ENCODE assay signal across 26 cellular contexts in genomic region chr1:58765016-58765415, GRCh38. TPM values are rescaled to one million over a fixed set of nuclear protein-coding genes. Genes with fewer than 3 reads are reported as not detected.
DNase-seq lines count a peak whose midpoint lies in the region; ATAC-seq, FAIRE-seq and TF ChIP-seq lines count a peak whose summit lies in the region.
"Had no signal": no experiment of that assay in that cellular context is flagged by ENCODE, and none has a peak within 500 bp of the region (broad histone marks: within the 10 kb centered on the region; RNA-seq: fewer than 3 reads in every experiment).

No MANE protein-coding gene starts in this region.

- H3K79me2 ChIP-seq in SK-N-SH (ENCODE audit: insufficient read depth): no peaks in the 10 kb centered on the region

- POLR2A ChIA-PET in SK-N-SH (lab: Yijun Ruan, JAX): no interaction called here

- no peak for FAIRE-seq in H54 (lab: Jason Lieb, UNC)
- FAIRE-seq: frontal cortex had no signal

- H3K9me2 ChIP-seq in SK-N-SH: no peaks in the 10 kb centered on the region

- TF ChIP-seq CTCF in SK-N-SH (IDR thresholded peaks at IDR 0.05): no peak
- no peak for TF ChIP-seq CTCF in brain microvascular endothelial cell (IDR thresholded peaks at IDR 0.05; ENCODE audit: low read depth, low read length, missing control alignments)
- no peak for TF ChIP-seq CTCF in upper lobe of right lung (IDR thresholded peaks at IDR 0.05)

- no peak for DNase-seq in SK-N-SH
- no peak for DNase-seq in brain microvascular endothelial cell
- peak; percentile 31 for DNase-seq in iris pigment epithelial cell (ENCODE audit: low read depth)
- no peak for DNase-seq in upper lobe of right lung
- no peak for DNase-seq in H54 (ENCODE audit: insufficient read length, low spot score)
- no peak for DNase-seq in midbrain (lab: John Stamatoyannopoulos, UW)
- DNase-seq: activated CD4-positive, alpha-beta T cell treated with anti-CD3 and anti-CD28 coated beads, Interleukin-2, amount 10 ng/mL, durations not matched to agents 7 days and 5 days; AML-193; anterior cingulate cortex; CD4-positive, alpha-beta memory T cell; central memory CD4-positive, alpha-beta T cell; DMS 273 treated with DMSO at 0.1 percent for 48 hours; GDM1; hippocampal formation; immature natural killer cell; NCI-H146; Peyer's patch; stimulated activated CD8-positive, alpha-beta memory T cell treated with anti-CD3 and anti-CD28 coated beads, Interleukin-4, amount 100 ng/mL, for 48 hours; transverse colon had no signal

- in situ Hi-C loops in brain microvascular endothelial cell (cut with HindIII; ENCODE audit: low pct_ligation_motif_present, low sequenced_read_pairs): loop anchor here (25.0 kb wide), 1 partner anchor 922 kb away; no protein-coding TSS in a partner anchor

- TF ChIP-seq POLR2A in H54 (IDR thresholded peaks at IDR 0.05; ENCODE audit: low read depth, low read length): no peak

- no peaks in the 10 kb centered on the region for H3K36me3 ChIP-seq in SK-N-SH (replicated peaks in 1 of 2; ENCODE audit: control insufficient read depth in 1 of 2, insufficient read depth in 2 of 2, low read length in 1 of 2)
- no peaks in the 10 kb centered on the region for H3K36me3 ChIP-seq in brain microvascular endothelial cell (replicated peaks)
- H3K36me3 ChIP-seq in upper lobe of right lung: no peaks in the 10 kb centered on the region
- H3K36me3 ChIP-seq: MG63, Peyer's patch, transverse colon had no signal

- peak overlapping the region; percentile 86 for H3K9ac ChIP-seq in SK-N-SH

- intact Hi-C loops in upper lobe of right lung (cut with DNase I): no loop called here

- TF ChIP-seq RAD21 in SK-N-SH (IDR thresholded peaks at IDR 0.05; ENCODE audit: low read length): no peak

- H2AFZ ChIP-seq in SK-N-SH (ENCODE audit: low read depth): no peak overlapping the region; the same call in 1 of the 2 replicates

- H3F3A ChIP-seq in SK-N-SH (replicated peaks; ENCODE audit: insufficient read depth): peaks cover 52% of the 10 kb centered on the region

- H3K9me3 ChIP-seq in SK-N-SH: no peaks in the 10 kb centered on the region
- no peaks in the 10 kb centered on the region for H3K9me3 ChIP-seq in upper lobe of right lung
- H3K9me3 ChIP-seq: MG63, Peyer's patch, transverse colon had no signal

- CTCF ChIA-PET in SK-N-SH (lab: Yijun Ruan, JAX): no interaction called here

- H3K27ac ChIP-seq in SK-N-SH (ENCODE audit: low read depth in 2 of 2, low read length in 1 of 2) (peak overlapping the region; percentile 68 to 99; a peak in 3 of 4 replicates), brain microvascular endothelial cell (peak overlapping the region; percentile 97), upper lobe of right lung (peak overlapping the region; percentile 1)
- H3K27ac ChIP-seq: 22Rv1, Peyer's patch, SK-N-MC, VCaP had no signal

- H3K4me1 ChIP-seq in SK-N-SH (ENCODE audit: control insufficient read depth in 1 of 2, insufficient read depth in 2 of 2, low read depth in 1 of 2, low read length in 1 of 2) (peaks cover 0 to 41% of the 10 kb centered on the region in 2 experiments), upper lobe of right lung (peaks cover 13% of the 10 kb centered on the region)
- H3K4me1 ChIP-seq: Peyer's patch had no signal

- no peaks in the 10 kb centered on the region for H4K20me1 ChIP-seq in SK-N-SH (ENCODE audit: insufficient read depth)

- H3K27me3 ChIP-seq in SK-N-SH (ENCODE audit: insufficient read depth): no peaks in the 10 kb centered on the region
- no peaks in the 10 kb centered on the region for H3K27me3 ChIP-seq in brain microvascular endothelial cell (replicated peaks)
- no peaks in the 10 kb centered on the region for H3K27me3 ChIP-seq in upper lobe of right lung
- H3K27me3 ChIP-seq: MG63, Peyer's patch, transverse colon had no signal

- peak overlapping the region; percentile 70 for H3K4me2 ChIP-seq in SK-N-SH

- ATAC-seq in SK-N-SH treated with all-trans-retinoic acid at 6 μM for 48 hours (no peak), upper lobe of right lung (no peak), GM18498 (IDR thresholded peaks at IDR 0.05; ENCODE audit: unreplicated experiment) (no peak)

- H3K4me3 ChIP-seq in SK-N-SH (ENCODE audit: low read depth in 2 of 2, low read length in 1 of 2): no peak overlapping the region
- no peak overlapping the region for H3K4me3 ChIP-seq in brain microvascular endothelial cell (ENCODE audit: low read depth, low read length)
- H3K4me3 ChIP-seq in upper lobe of right lung: no peak overlapping the region
- H3K4me3 ChIP-seq: MG63, Peyer's patch, SK-N-MC, transverse colon had no signal

- TF ChIP-seq EP300 in SK-N-SH (IDR thresholded peaks at IDR 0.05; ENCODE audit: borderline replicate concordance in 1 of 2, low read depth in 1 of 2, low read length in 1 of 2): no peak

TF ChIP-seq in SK-N-SH, 30 proteins besides CTCF, POLR2A, EP300 and RAD21:
- TF ChIP-seq EZH2phosphoT487 (IDR thresholded peaks at IDR 0.05; ENCODE audit: borderline replicate concordance, low read depth): no peak
- no peak for TF ChIP-seq MXI1 (IDR thresholded peaks at IDR 0.05; ENCODE audit: low read depth, low read length)
- no peak for TF ChIP-seq JUND (IDR thresholded peaks at IDR 0.05)
- TF ChIP-seq USF2 (IDR thresholded peaks at IDR 0.05; ENCODE audit: borderline replicate concordance, low read depth, low read length): no peak
- no peak for TF ChIP-seq SMC3 (IDR thresholded peaks at IDR 0.05; ENCODE audit: low read depth, low read length)
- 0 out of 2 replicates have a peak, but pooled peaks have one; percentile 17 for TF ChIP-seq MAX (IDR thresholded peaks at IDR 0.05; ENCODE audit: low read depth)
- no peak for TF ChIP-seq FOXJ3 (CRISPR knock-in tag; IDR thresholded peaks at IDR 0.05)
- no peak for TF ChIP-seq RFX5 (IDR thresholded peaks at IDR 0.05; ENCODE audit: low read length)
- TF ChIP-seq FOSL2 (IDR thresholded peaks at IDR 0.05; ENCODE audit: borderline replicate concordance, low read depth): peak; percentile 8; the same call in 1 of the 2 replicates
- no peak for TF ChIP-seq ELF1 (IDR thresholded peaks at IDR 0.05)
- no peak; the same call in 1 of the 2 replicates for TF ChIP-seq PBX3 (IDR thresholded peaks at IDR 0.05)

TF ChIP-seq in SK-N-SH treated with all-trans-retinoic acid at 6 μM for 48 hours, 23 proteins besides CTCF, POLR2A, EP300 and RAD21:
- TF ChIP-seq TCF4 (CRISPR knock-in tag; IDR thresholded peaks at IDR 0.05; ENCODE audit: borderline replicate concordance) (no peak), CSDC2 (CRISPR knock-in tag; IDR thresholded peaks at IDR 0.05) (no peak), PATZ1 (CRISPR knock-in tag; IDR thresholded peaks at IDR 0.05; ENCODE audit: borderline replicate concordance) (no peak), PPARA (CRISPR knock-in tag; IDR thresholded peaks at IDR 0.05; ENCODE audit: borderline replicate concordance) (no peak), CSRNP3 (CRISPR knock-in tag; IDR thresholded peaks at IDR 0.05) (no peak), ZFP3 (CRISPR knock-in tag; IDR thresholded peaks at IDR 0.05) (no peak), ARNTL (CRISPR knock-in tag; IDR thresholded peaks at IDR 0.05; ENCODE audit: borderline replicate concordance, low read depth) (no peak), ZNF8 (CRISPR knock-in tag; IDR thresholded peaks at IDR 0.05) (no peak), ZNF565 (CRISPR knock-in tag; conservative IDR thresholded peaks at IDR 0.05; ENCODE audit: low read depth) (no peak), ESRRG (CRISPR knock-in tag; IDR thresholded peaks at IDR 0.05) (no peak)
TF ChIP-seq in SK-N-SH treated with all-trans-retinoic acid at 6 μM for 48 hours: peak in this region for 0.

RNA-seq across cellular contexts. Expression of gene JUN, which starts 18.8 kb away (rescaled TPM):
- polyA plus RNA-seq in SK-N-SH (2012; rRNA removed): 54.6 and 66.5 TPM in 2 replicates
- 34.2 and 46.9 TPM in 2 replicates for polyA plus RNA-seq in SK-N-SH (2012; cell fraction: cytosol; rRNA removed)
- 83.5 and 100 TPM in 2 replicates for polyA plus RNA-seq in SK-N-SH (2012; cell fraction: nucleus; rRNA removed)
- total RNA-seq in upper lobe of right lung: 112 TPM

Comparison
In these comparisons a context has a peak if more than half of its experiments do, and no peak if none do; other contexts are left out.
1. H3K27ac ChIP-seq: peak in every context shown above with its lines; median percentile 97 in brain microvascular endothelial cell; 84 in SK-N-SH; 1 in upper lobe of right lung.